27 cellular contexts compared by ENCODE assay signal in the genomic region with DNA sequence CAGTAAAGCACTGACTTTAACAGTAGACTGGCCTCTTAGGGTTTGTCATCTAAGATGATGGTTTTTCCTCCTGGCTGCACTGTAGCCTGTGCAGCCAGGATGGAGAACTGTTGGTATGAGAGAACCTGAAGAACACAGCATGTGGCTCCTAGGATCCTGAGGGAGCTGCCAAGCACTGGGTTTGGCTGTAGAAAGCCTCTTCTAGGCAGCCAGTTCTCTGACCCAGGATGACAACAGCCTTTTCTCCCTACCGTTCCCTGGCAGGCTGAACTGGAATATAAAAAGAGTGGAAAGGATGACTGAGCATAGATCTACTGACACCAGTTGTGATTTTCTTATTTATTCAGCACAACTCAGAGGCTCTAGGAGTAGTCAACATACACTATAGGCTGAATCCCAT.
"Had no signal": no experiment of that assay in that cellular context is flagged by ENCODE, and none has a peak within 500 bp of the region (broad histone marks: within the 10 kb centered on the region; RNA-seq: fewer than 3 reads in every experiment).

No MANE protein-coding gene starts in this region.

- H3K36me3 Mint-ChIP-seq: activated naive CD4-positive, alpha-beta T cell treated with anti-CD3 and anti-CD28 coated beads, Interleukin-2, amount 50 U/mL, for 72 hours; WTC11 had no signal

- H3K9me3 ChIP-seq: ascending aorta, body of pancreas had no signal

- H3K27ac Mint-ChIP-seq: activated CD8-positive, alpha-beta T cell treated with anti-CD3 and anti-CD28 coated beads, Interleukin-2, amount 10 ng/mL, durations not matched to agents 7 days and 5 days; activated naive CD4-positive, alpha-beta T cell treated with anti-CD3 and anti-CD28 coated beads, Interleukin-2, amount 50 U/mL, for 72 hours; activated naive CD8-positive, alpha-beta T cell treated with anti-CD3 and anti-CD28 coated beads, Interleukin-2, amount 50 U/mL, for 24 hours; T-helper 17 cell; WTC11 had no signal

- ATAC-seq: activated CD8-positive, alpha-beta T cell treated with anti-CD3 and anti-CD28 coated beads, Interleukin-2, amount 10 ng/mL, durations not matched to agents 7 days and 5 days; activated naive CD4-positive, alpha-beta T cell treated with anti-CD3 and anti-CD28 coated beads, Interleukin-2, amount 50 U/mL, for 72 hours; activated naive CD8-positive, alpha-beta T cell treated with anti-CD3 and anti-CD28 coated beads, Interleukin-2, amount 50 U/mL, for 24 hours; body of pancreas; T-helper 17 cell; WTC11 had no signal

- H3K4me3 ChIP-seq: ascending aorta, body of pancreas had no signal

- H3K4me1 ChIP-seq: ascending aorta, body of pancreas had no signal

- DNase-seq: activated CD4-positive, alpha-beta T cell treated with anti-CD3 and anti-CD28 coated beads for 48 hours; activated CD4-positive, alpha-beta T cell treated with anti-CD3 and anti-CD28 coated beads, Interleukin-2, amount 50 U/mL, for 4 hours; activated CD4-positive, CD25-positive, alpha-beta regulatory T cell treated with anti-CD3 and anti-CD28 coated beads, Interleukin-2, amount 50 U/mL, for 72 hours; activated CD8-positive, alpha-beta memory T cell treated with anti-CD3 and anti-CD28 coated beads, Interleukin-2, amount 50 U/mL, for 48 hours; activated CD8-positive, alpha-beta T cell treated with anti-CD3 and anti-CD28 coated beads, Interleukin-2, amount 10 ng/mL, durations not matched to agents 7 days and 5 days; activated naive CD4-positive, alpha-beta T cell treated with Interleukin-2 at 50 U/mL for 16 hours; activated naive CD8-positive, alpha-beta T cell treated with anti-CD3 and anti-CD28 coated beads, Interleukin-2, amount 50 U/mL, for 24 hours; activated T-cell treated with anti-CD3 and anti-CD28 coated beads, Interleukin-2, amount 50 U/mL, for 1 hour; amniotic stem cell; body of pancreas; Kasumi-1; KBM-7; NCI-H1092; NCI-H1417; NCI-H1694; NCI-H2029; NCI-H2107; NCI-H2171 treated with DMSO at 0.1 percent for 48 hours; NCI-H226; NCI-H526; NCI-H774; SIG-M5; T-helper 17 cell; T-helper 9 cell had no signal

- H3K4me3 Mint-ChIP-seq: activated CD8-positive, alpha-beta T cell treated with anti-CD3 and anti-CD28 coated beads, Interleukin-2, amount 10 ng/mL, durations not matched to agents 7 days and 5 days; activated naive CD8-positive, alpha-beta T cell treated with anti-CD3 and anti-CD28 coated beads, Interleukin-2, amount 50 U/mL, for 24 hours; T-helper 17 cell; WTC11 had no signal

- H3K36me3 ChIP-seq: ascending aorta had no signal

- H3K27me3 ChIP-seq: ascending aorta, body of pancreas had no signal

- H3K9me3 Mint-ChIP-seq: activated naive CD4-positive, alpha-beta T cell treated with anti-CD3 and anti-CD28 coated beads, Interleukin-2, amount 50 U/mL, for 72 hours; activated naive CD8-positive, alpha-beta T cell treated with anti-CD3 and anti-CD28 coated beads, Interleukin-2, amount 50 U/mL, for 24 hours; WTC11 had no signal

- H3K27me3 Mint-ChIP-seq: activated naive CD8-positive, alpha-beta T cell treated with anti-CD3 and anti-CD28 coated beads, Interleukin-2, amount 50 U/mL, for 24 hours had no signal

- H3K27ac ChIP-seq: ascending aorta, body of pancreas had no signal
